In the genomic region with DNA sequence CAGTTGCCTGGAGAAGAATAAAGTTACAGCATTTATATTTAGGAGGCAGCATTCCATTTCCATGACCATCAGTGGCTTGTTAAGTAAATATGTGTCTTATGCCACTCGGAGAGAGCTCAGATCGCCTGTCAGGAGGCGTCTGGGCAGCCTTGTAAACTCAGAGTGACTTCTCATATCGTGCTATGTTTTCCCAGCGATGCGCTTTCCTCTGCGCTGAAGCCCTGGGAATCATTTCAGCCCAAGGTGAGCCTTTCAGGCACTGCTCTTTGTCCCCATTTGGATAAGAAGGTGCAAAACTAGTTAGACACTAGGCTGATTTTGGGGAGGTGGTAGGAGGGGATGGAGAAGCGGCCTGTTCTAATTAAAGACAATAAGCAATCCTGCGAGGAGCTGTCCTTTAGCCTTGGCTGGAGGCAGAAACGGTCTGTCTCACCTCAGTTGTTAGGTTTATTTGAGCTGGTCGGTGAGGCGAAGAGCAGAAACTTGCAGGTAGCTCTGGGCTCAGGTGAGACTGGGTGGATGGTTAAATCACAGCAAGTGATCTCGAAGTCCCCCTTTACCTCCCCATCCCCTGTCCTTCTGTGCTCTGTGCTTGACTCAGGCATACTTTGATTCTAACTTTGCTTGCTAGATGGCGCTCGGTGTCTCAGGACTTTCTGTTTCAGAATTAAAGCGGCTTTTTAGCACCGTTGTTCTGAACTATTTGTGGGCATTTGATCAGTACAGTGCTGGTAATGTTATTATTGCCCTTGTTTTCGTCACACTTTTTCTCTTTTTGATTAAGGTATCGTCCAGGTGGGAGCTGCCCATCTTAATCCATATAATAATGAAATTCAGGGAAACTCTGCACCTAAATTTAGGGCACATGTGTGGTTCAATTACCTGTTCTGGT, we compare ENCODE assay signal across 9 cellular contexts. TPM values are rescaled to one million over a fixed set of nuclear protein-coding genes. Genes with fewer than 3 reads are reported as not detected.
DNase-seq lines count a peak whose midpoint lies in the region; ATAC-seq and TF ChIP-seq lines count a peak whose summit lies in the region.
"Had no signal": no experiment of that assay in that cellular context is flagged by ENCODE, and none has a peak within 500 bp of the region (broad histone marks: within the 10 kb centered on the region; RNA-seq: fewer than 3 reads in every experiment).

No MANE protein-coding gene starts in this region.

- H3K4me3 ChIP-seq in RWPE2 (ENCODE audit: severe bottlenecking): no peak overlapping the region
- no peak overlapping the region for H3K4me3 ChIP-seq in epithelial cell of proximal tubule (ENCODE audit: low read depth, low read length)

- H3K27me3 ChIP-seq in RWPE2 (ENCODE audit: insufficient read depth, poor library complexity, severe bottlenecking): peaks cover 95% of the 10 kb centered on the region

- H3K27ac Mint-ChIP-seq in natural killer cell treated with Interleukin-12 subunit alpha and Interleukin-12 subunit beta and Interleukin-15 and Interleukin-18, amount 100 ng/mL, for 72 hours: no peak overlapping the region
- H3K27ac Mint-ChIP-seq: dendritic cell treated with granulocyte-macrophage colony-stimulating factor and Interleukin-4, amounts not matched to agents 40 ng/mL and 50 ng/mL, for 4 days had no signal

- H3K4me1 ChIP-seq in RWPE2 (ENCODE audit: insufficient read depth, poor library complexity, severe bottlenecking): no peaks in the 10 kb centered on the region

- DNase-seq in NCI-H2107 treated with DMSO at 0.1 percent for 48 hours (lab: John Stamatoyannopoulos, UW; ENCODE audit: unreplicated experiment) (peak; percentile 21), NCI-H2107 (lab: John Stamatoyannopoulos, UW) (no peak), RWPE2 (ENCODE audit: low spot score) (no peak), epithelial cell of proximal tubule (ENCODE audit: low read depth) (no peak)
- DNase-seq in natural killer cell treated with Interleukin-12 subunit alpha and Interleukin-12 subunit beta and Interleukin-15 and Interleukin-18, amount 100 ng/mL, for 72 hours (ENCODE audit: low spot score): no peak

- H3K9me3 ChIP-seq in RWPE2 (ENCODE audit: severe bottlenecking): no peaks in the 10 kb centered on the region

- H3K4me3 Mint-ChIP-seq in natural killer cell treated with Interleukin-12 subunit alpha and Interleukin-12 subunit beta and Interleukin-15 and Interleukin-18, amount 100 ng/mL, for 72 hours: peak overlapping the region; percentile 49
- H3K4me3 Mint-ChIP-seq: dendritic cell treated with granulocyte-macrophage colony-stimulating factor and Interleukin-4, amounts not matched to agents 40 ng/mL and 50 ng/mL, for 4 days had no signal

- peak; percentile 85 for TF ChIP-seq CTCF in RWPE2 (IDR thresholded peaks at IDR 0.05; ENCODE audit: poor library complexity, severe bottlenecking)
- TF ChIP-seq CTCF in epithelial cell of proximal tubule (conservative IDR thresholded peaks at IDR 0.05; ENCODE audit: low read depth, low read length): peak; percentile 71

- peak; percentile 81 for ATAC-seq in GM19452 (IDR thresholded peaks at IDR 0.05; ENCODE audit: unreplicated experiment)
- ATAC-seq in HG03520 (IDR thresholded peaks at IDR 0.05; ENCODE audit: unreplicated experiment): peak; percentile 89
- ATAC-seq in RWPE2 (ENCODE audit: low read depth): peak; percentile 65
- peak; percentile 67 to 78 for ATAC-seq in natural killer cell treated with Interleukin-12 subunit alpha and Interleukin-12 subunit beta and Interleukin-15 and Interleukin-18, amount 100 ng/mL, for 72 hours
- no peak for ATAC-seq in GM19328 (IDR thresholded peaks at IDR 0.05; ENCODE audit: unreplicated experiment)

- no peak overlapping the region for H3K27ac ChIP-seq in RWPE2 (ENCODE audit: poor library complexity, severe bottlenecking)

- H3K4me1 Mint-ChIP-seq in natural killer cell treated with Interleukin-12 subunit alpha and Interleukin-12 subunit beta and Interleukin-15 and Interleukin-18, amount 100 ng/mL, for 72 hours (ENCODE audit: low read depth in 2 of 2): peaks cover 20 to 30% of the 10 kb centered on the region in 2 donors

- H3K36me3 Mint-ChIP-seq in natural killer cell treated with Interleukin-12 subunit alpha and Interleukin-12 subunit beta and Interleukin-15 and Interleukin-18, amount 100 ng/mL, for 72 hours: peaks cover 8% of the 10 kb centered on the region

- H3K27me3 Mint-ChIP-seq in natural killer cell treated with Interleukin-12 subunit alpha and Interleukin-12 subunit beta and Interleukin-15 and Interleukin-18, amount 100 ng/mL, for 72 hours: peaks cover 65 to 79% of the 10 kb centered on the region in 2 donors

- H3K9me3 Mint-ChIP-seq in natural killer cell treated with Interleukin-12 subunit alpha and Interleukin-12 subunit beta and Interleukin-15 and Interleukin-18, amount 100 ng/mL, for 72 hours: no peaks in the 10 kb centered on the region
- H3K9me3 Mint-ChIP-seq: dendritic cell treated with granulocyte-macrophage colony-stimulating factor and Interleukin-4, amounts not matched to agents 40 ng/mL and 50 ng/mL, for 4 days had no signal

- H3K36me3 ChIP-seq in RWPE2 (ENCODE audit: low read depth): no peaks in the 10 kb centered on the region

RNA-seq across cellular contexts. Expression of a gene that starts 24.6 kb away (rescaled TPM):
- total RNA-seq in epithelial cell of proximal tubule: 12.6 and 14.8 TPM in 2 replicates
- not detected for total RNA-seq in natural killer cell treated with Interleukin-12 subunit alpha and Interleukin-12 subunit beta and Interleukin-15 and Interleukin-18, amount 100 ng/mL, for 72 hours

RNA-seq across cellular contexts. Expression of a gene that starts 26.6 kb away (rescaled TPM):
- 1.2 and 1.6 TPM in 2 replicates for total RNA-seq in epithelial cell of proximal tubule
- not detected for total RNA-seq in natural killer cell treated with Interleukin-12 subunit alpha and Interleukin-12 subunit beta and Interleukin-15 and Interleukin-18, amount 100 ng/mL, for 72 hours

Comparison
In these comparisons a context has a peak if more than half of its experiments do, and no peak if none do; other contexts are left out.
1. RNA of a gene that starts 24.6 kb away (total RNA-seq): 12.6 to 14.8 TPM in epithelial cell of proximal tubule; not detected in natural killer cell treated with Interleukin-12 subunit alpha and Interleukin-12 subunit beta and Interleukin-15 and Interleukin-18, amount 100 ng/mL, for 72 hours; every median in the first group is over 10 times any median in the second.